Comparison of ENCODE assay signal across 24 cellular contexts in genomic region chr3:187977659-187978058, GRCh38.
DNase-seq lines count a peak whose midpoint lies in the region; ATAC-seq and TF ChIP-seq lines count a peak whose summit lies in the region.
"Had no signal": no experiment of that assay in that cellular context is flagged by ENCODE, and none has a peak within 500 bp of the region (broad histone marks: within the 10 kb centered on the region; RNA-seq: fewer than 3 reads in every experiment).

No MANE protein-coding gene starts in this region.

- H3K4me2 ChIP-seq in BLaER1 treated with 17β-estradiol and CSF1 and Interleukin-3, amounts not matched to agents 10 nM and 100 nM: peak overlapping the region in 8 of 11 experiments; percentile 75 to 88 (median 82); a peak in 13 of 22 replicates
- peak overlapping the region; percentile 78 for H3K4me2 ChIP-seq in Karpas-422 (ENCODE audit: low read depth, low read length, poor library complexity, severe bottlenecking)
- no peak overlapping the region for H3K4me2 ChIP-seq in MM.1S (ENCODE audit: low read depth, low read length)

- no peaks in the 10 kb centered on the region for H3K9me2 ChIP-seq in Karpas-422 (replicated peaks; ENCODE audit: insufficient read depth, low read length)
- no peaks in the 10 kb centered on the region for H3K9me2 ChIP-seq in MM.1S (replicated peaks; ENCODE audit: insufficient read depth, low read length)

- no peaks in the 10 kb centered on the region for H3K36me3 ChIP-seq in BLaER1 treated with 17β-estradiol and CSF1 and Interleukin-3, amounts not matched to agents 10 nM and 100 nM
- H3K36me3 ChIP-seq in Karpas-422 (ENCODE audit: insufficient read depth, low read length): no peaks in the 10 kb centered on the region
- no peaks in the 10 kb centered on the region for H3K36me3 ChIP-seq in MM.1S (replicated peaks; ENCODE audit: insufficient read depth, low read length)

- H3K79me2 ChIP-seq in Karpas-422 (ENCODE audit: low read length) (no peaks in the 10 kb centered on the region), MM.1S (ENCODE audit: low read length) (no peaks in the 10 kb centered on the region)

- H3F3A ChIP-seq in MM.1S (ENCODE audit: insufficient read depth, low read length): no peaks in the 10 kb centered on the region

- DNase-seq in DMS53 (lab: John Stamatoyannopoulos, UW) (peak; percentile 7), DMS53 treated with DMSO at 0.1 percent for 48 hours (lab: John Stamatoyannopoulos, UW; ENCODE audit: unreplicated experiment) (no peak), Karpas-422 (peak; percentile 69), activated B cell treated with CpG ODN at 0.5 μM for 24 hours (no peak), AG08396 (ENCODE audit: low spot score) (no peak), NOMO-1 treated with DMSO at 0.1 percent for 48 hours (lab: John Stamatoyannopoulos, UW; ENCODE audit: unreplicated experiment) (no peak), MM.1S (no peak)
- DNase-seq: AML-193; CD4-positive, CD25-positive, alpha-beta regulatory T cell; EL; GF-D8; GOT3; HCEC 1CT; NCI-H1105; NCI-H146; NCI-H2029; NCI-H345; NCI-H524; NCI-H774; NK-92 treated with Interleukin-12 subunit alpha and Interleukin-12 subunit beta, amount 100 ng/mL, for 24 hours; Right ventricle myocardium superior; SW 1271 had no signal

- H3K36me3 Mint-ChIP-seq in activated B cell treated with CpG ODN at 0.5 μM for 24 hours (ENCODE audit: low read depth): no peaks in the 10 kb centered on the region
- H3K36me3 Mint-ChIP-seq: CD4-positive, CD25-positive, alpha-beta regulatory T cell had no signal

- peaks cover 86% of the 10 kb centered on the region for H3K4me1 Mint-ChIP-seq in activated B cell treated with CpG ODN at 0.5 μM for 24 hours

- H3K27me3 Mint-ChIP-seq in activated B cell treated with CpG ODN at 0.5 μM for 24 hours: peaks cover 5% of the 10 kb centered on the region
- H3K27me3 Mint-ChIP-seq: CD4-positive, CD25-positive, alpha-beta regulatory T cell had no signal

- H3K27ac Mint-ChIP-seq in activated B cell treated with CpG ODN at 0.5 μM for 24 hours: peak overlapping the region; percentile 27

- H2AFZ ChIP-seq in Karpas-422 (ENCODE audit: low read length) (no peak overlapping the region), MM.1S (ENCODE audit: low read length) (no peak overlapping the region)

- peak overlapping the region in 8 of 11 experiments; percentile 63 to 98 (median 76); a peak in 13 of 22 replicates for H3K27ac ChIP-seq in BLaER1 treated with 17β-estradiol and CSF1 and Interleukin-3, amounts not matched to agents 10 nM and 100 nM
- H3K27ac ChIP-seq in Karpas-422 (ENCODE audit: low read length) (peak overlapping the region; percentile 97), MM.1S (ENCODE audit: low read length) (no peak overlapping the region)
- H3K27ac ChIP-seq: 22Rv1 had no signal

- no peaks in the 10 kb centered on the region for H3K27me3 ChIP-seq in BLaER1 treated with 17β-estradiol and CSF1 and Interleukin-3, amounts not matched to agents 10 nM and 100 nM
- H3K27me3 ChIP-seq in Karpas-422 (ENCODE audit: low read length) (no peaks in the 10 kb centered on the region), MM.1S (replicated peaks; ENCODE audit: insufficient read depth, low read length) (no peaks in the 10 kb centered on the region)

- no peak overlapping the region for H3K4me3 ChIP-seq in BLaER1 treated with 17β-estradiol and CSF1 and Interleukin-3, amounts not matched to agents 10 nM and 100 nM
- H3K4me3 ChIP-seq in Karpas-422 (ENCODE audit: low read length) (peak overlapping the region; percentile 4; the same call in 1 of the 2 replicates), MM.1S (ENCODE audit: low read length) (no peak overlapping the region)

- peaks cover 53 to 100% (median 95%) of the 10 kb centered on the region in 10 experiments for H3K4me1 ChIP-seq in BLaER1 treated with 17β-estradiol and CSF1 and Interleukin-3, amounts not matched to agents 10 nM and 100 nM
- peaks cover 100% of the 10 kb centered on the region for H3K4me1 ChIP-seq in Karpas-422 (ENCODE audit: low read length)
- no peaks in the 10 kb centered on the region for H3K4me1 ChIP-seq in MM.1S (ENCODE audit: low read length)

- intact Hi-C loops in activated B cell treated with CpG ODN at 0.5 μM for 24 hours (cut with micrococcal nuclease): loop anchor here (2.0 to 10.0 kb wide), 11 partner anchors 19 to 971 kb away; no protein-coding TSS in a partner anchor

- TF ChIP-seq CTCF in activated B cell treated with CpG ODN at 0.5 μM for 24 hours (IDR thresholded peaks at IDR 0.05) (no peak), MM.1S (IDR thresholded peaks at IDR 0.05; ENCODE audit: low read length) (no peak)

- H3K9me3 ChIP-seq in BLaER1 treated with 17β-estradiol and CSF1 and Interleukin-3, amounts not matched to agents 10 nM and 100 nM (replicated peaks in 1 of 11): peaks cover 0 to 7% (median 5%) of the 10 kb centered on the region in 11 experiments; a peak in 6 of 22 replicates
- H3K9me3 ChIP-seq in Karpas-422 (ENCODE audit: low read length) (no peaks in the 10 kb centered on the region; the same call in 1 of the 2 replicates), MM.1S (replicated peaks; ENCODE audit: insufficient read depth, low read length) (no peaks in the 10 kb centered on the region)

- H3K4me3 Mint-ChIP-seq in activated B cell treated with CpG ODN at 0.5 μM for 24 hours: no peak overlapping the region

- H3K9ac ChIP-seq in BLaER1 treated with 17β-estradiol and CSF1 and Interleukin-3, amounts not matched to agents 10 nM and 100 nM: peak overlapping the region in 4 of 11 experiments; percentile 60 to 84 (median 70); a peak in 7 of 22 replicates
- peak overlapping the region; percentile 73 for H3K9ac ChIP-seq in Karpas-422 (ENCODE audit: low read length)
- H3K9ac ChIP-seq in MM.1S (ENCODE audit: low read length): no peak overlapping the region

- POLR2A ChIA-PET in activated B cell treated with CpG ODN at 0.5 μM for 24 hours (lab: Charles Lee): no interaction called here

- CTCF ChIA-PET in activated B cell treated with CpG ODN at 0.5 μM for 24 hours (lab: Charles Lee): interaction anchor here (1.1 kb wide), 1 partner anchor 209 kb away, joined by 3 read pairs; no protein-coding TSS in a partner anchor

- no peaks in the 10 kb centered on the region for H4K20me1 ChIP-seq in BLaER1 treated with 17β-estradiol and CSF1 and Interleukin-3, amounts not matched to agents 10 nM and 100 nM
- H4K20me1 ChIP-seq in Karpas-422 (ENCODE audit: insufficient read depth, low read depth, low read length) (no peaks in the 10 kb centered on the region), MM.1S (ENCODE audit: insufficient read depth, low read length) (no peaks in the 10 kb centered on the region)

- peaks cover 3% of the 10 kb centered on the region for H3K9me3 Mint-ChIP-seq in activated B cell treated with CpG ODN at 0.5 μM for 24 hours

- ATAC-seq in activated B cell treated with CpG ODN at 0.5 μM for 24 hours (ENCODE audit: low read depth): no peak

Comparison
In these comparisons a context has a peak if more than half of its experiments do, and no peak if none do; other contexts are left out.
1. DNase-seq: peak in DMS53 (single experiment) and Karpas-422 (single experiment); none in DMS53 treated with DMSO at 0.1 percent for 48 hours (single experiment), activated B cell treated with CpG ODN at 0.5 μM for 24 hours (single experiment), AG08396 (single experiment), NOMO-1 treated with DMSO at 0.1 percent for 48 hours (single experiment) and MM.1S (single experiment).